In the genomic region with DNA sequence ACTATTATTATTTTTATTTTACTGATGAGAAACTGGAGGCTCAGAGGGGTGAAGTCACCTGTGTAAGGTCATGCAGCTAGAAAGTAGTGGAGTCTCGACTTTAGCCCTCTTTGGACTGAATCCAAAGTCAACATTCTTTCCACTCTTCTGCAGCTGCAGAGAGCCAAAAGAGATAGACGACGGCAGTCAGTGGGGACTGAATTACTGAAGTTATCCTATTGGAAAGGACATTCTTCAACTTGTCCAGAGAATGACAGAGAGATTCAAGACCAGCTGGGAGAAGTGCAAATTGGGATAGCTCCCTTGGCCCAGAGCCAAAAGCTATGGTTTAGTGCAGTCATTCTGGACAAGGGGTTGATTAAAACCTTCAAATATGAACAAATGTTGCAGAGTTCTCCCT, we compare ENCODE assay signal across 19 cellular contexts. TPM values are rescaled to one million over a fixed set of nuclear protein-coding genes. Genes with fewer than 3 reads are reported as not detected.
DNase-seq lines count a peak whose midpoint lies in the region; TF ChIP-seq lines count a peak whose summit lies in the region.
"Had no signal": no experiment of that assay in that cellular context is flagged by ENCODE, and none has a peak within 500 bp of the region (broad histone marks: within the 10 kb centered on the region; RNA-seq: fewer than 3 reads in every experiment).

No MANE protein-coding gene starts in this region.

- no peak overlapping the region for H3K27ac ChIP-seq in ascending aorta

- H3K9me3 ChIP-seq in ascending aorta, result no peaks in the 10 kb centered on the region

- H3K4me1 ChIP-seq in ascending aorta, result no peaks in the 10 kb centered on the region

- intact Hi-C loops in ascending aorta (cut with DNase I), result no loop called here

- DNase-seq in DMS153 treated with DMSO at 0.1 percent for 48 hours (lab: John Stamatoyannopoulos, UW; ENCODE audit: unreplicated experiment), result peak; percentile 10
- DNase-seq in EH (ENCODE audit: low read depth), result peak; percentile 2
- DNase-seq in NCI-H774 (lab: John Stamatoyannopoulos, UW), result peak; percentile 24
- peak; percentile 0 for DNase-seq in kidney glomerular epithelial cell (lab: John Stamatoyannopoulos, UW)
- no peak for DNase-seq in amniotic stem cell (lab: John Stamatoyannopoulos, UW)
- DNase-seq in NCI-H187 (lab: John Stamatoyannopoulos, UW), result no peak
- DNase-seq in ascending aorta (ENCODE audit: low spot score in 2 of 2), result no peak
- DNase-seq: activated CD4-positive, CD25-positive, alpha-beta regulatory T cell treated with anti-CD3 and anti-CD28 coated beads, Interleukin-2, amount 50 U/mL, for 72 hours; endodermal cell; hippocampal formation; islet precursor cell; NCI-H187 treated with DMSO at 0.1 percent for 48 hours; NCI-H526 treated with DMSO at 0.1 percent for 48 hours; nephron progenitor cell had no signal

- no peaks in the 10 kb centered on the region for H3K27me3 ChIP-seq in ascending aorta

- no peak overlapping the region for H3K4me3 ChIP-seq in ascending aorta

- no peaks in the 10 kb centered on the region for H3K36me3 ChIP-seq in ascending aorta

- TF ChIP-seq CTCF in ascending aorta (IDR thresholded peaks at IDR 0.05), result no peak

RNA-seq across cellular contexts. Expression of gene VGLL1, which starts 42.5 kb away (rescaled TPM):
- not detected for total RNA-seq in ascending aorta
- total RNA-seq: activated T-helper 2 cell treated with anti-CD3 and anti-CD28 coated beads, Interferon-gamma antibody, Interleukin-2, Interleukin-4, amounts not matched to agents 10 μg/mL and 5 μg/mL and 100 μg/mL, durations not matched to agents 14 hours and 24 hours and 36 hours; B cell; chondrocyte; endodermal cell; posterior vena cava; temporal lobe had no signal

Comparison
In these comparisons a context has a peak if more than half of its experiments do, and no peak if none do; other contexts are left out.
1. DNase-seq: peak in DMS153 treated with DMSO at 0.1 percent for 48 hours (single experiment), EH (single experiment), NCI-H774 (single experiment) and kidney glomerular epithelial cell (single experiment); none in amniotic stem cell (single experiment), NCI-H187 (0 of 2) and ascending aorta (0 of 2).